Comparison of ENCODE assay signal across 28 cellular contexts in the genomic region with DNA sequence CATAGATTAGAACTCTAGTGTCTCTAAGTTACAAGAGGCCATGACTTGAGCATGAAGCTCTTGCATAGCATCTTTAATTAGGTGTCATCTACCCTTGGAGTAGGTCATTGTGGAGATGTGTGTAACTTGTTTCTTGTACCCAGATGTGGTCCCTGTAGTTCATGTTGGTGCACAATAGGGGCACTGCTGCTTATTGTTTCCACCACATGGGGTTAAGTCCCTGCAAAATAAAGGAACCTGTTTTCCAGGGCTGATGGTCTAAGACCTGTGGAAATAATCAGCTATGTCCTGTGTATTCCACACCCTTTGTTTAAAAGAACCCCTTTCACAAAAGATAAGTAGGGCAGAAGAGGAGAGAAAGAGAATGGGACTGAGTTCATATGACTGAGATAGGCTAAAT. TPM values are rescaled to one million over a fixed set of nuclear protein-coding genes. Genes with fewer than 3 reads are reported as not detected.
DNase-seq lines count a peak whose midpoint lies in the region; ATAC-seq, FAIRE-seq and TF ChIP-seq lines count a peak whose summit lies in the region.
"Had no signal": no experiment of that assay in that cellular context is flagged by ENCODE, and none has a peak within 500 bp of the region (broad histone marks: within the 10 kb centered on the region; RNA-seq: fewer than 3 reads in every experiment).

No MANE protein-coding gene starts in this region.

- no peaks in the 10 kb centered on the region for H3K79me2 ChIP-seq in GM23338 (replicated peaks; ENCODE audit: insufficient read depth)

- no peak for FAIRE-seq in D721Med (lab: Jason Lieb, UNC)
- FAIRE-seq: islet of Langerhans had no signal

- no peak overlapping the region for H3K4me3 Mint-ChIP-seq in GM23338
- H3K4me3 Mint-ChIP-seq: activated B cell treated with CpG ODN at 0.5 μM for 24 hours; activated CD4-positive, alpha-beta memory T cell treated with anti-CD3 and anti-CD28 coated beads, Interleukin-2, amount 10 ng/mL, durations not matched to agents 7 days and 5 days; activated T-cell treated with anti-CD3 and anti-CD28 coated beads, Interleukin-2, amount 50 U/mL, for 4 hours; stimulated activated effector memory CD8-positive, alpha-beta T cell treated with anti-CD3 and anti-CD28 coated beads, Interleukin-12 subunit alpha, Interleukin-12 subunit beta, amount 100 ng/mL, for 72 hours had no signal

- peaks cover 5% of the 10 kb centered on the region; the same call in 1 of the 2 replicates for H3K4me1 ChIP-seq in GM23338 (ENCODE audit: insufficient read depth)
- no peaks in the 10 kb centered on the region for H3K4me1 ChIP-seq in iPS DF 6.9 (ENCODE audit: control insufficient read depth, insufficient read depth, low read length)
- H3K4me1 ChIP-seq: ascending aorta, heart left ventricle had no signal

- no peaks in the 10 kb centered on the region for H3K9me3 Mint-ChIP-seq in GM23338
- H3K9me3 Mint-ChIP-seq: activated B cell treated with CpG ODN at 0.5 μM for 24 hours had no signal

- peak; percentile 69 for ATAC-seq in GM23338
- ATAC-seq in HG03025 (IDR thresholded peaks at IDR 0.05; ENCODE audit: low FRiP score, unreplicated experiment), result no peak
- ATAC-seq: activated T-cell treated with anti-CD3 and anti-CD28 coated beads, Interleukin-2, amount 50 U/mL, for 4 hours; heart left ventricle; right cardiac atrium; stimulated activated effector memory CD8-positive, alpha-beta T cell treated with anti-CD3 and anti-CD28 coated beads, Interleukin-12 subunit alpha, Interleukin-12 subunit beta, amount 100 ng/mL, for 72 hours had no signal

- H3F3A ChIP-seq in GM23338 (replicated peaks; ENCODE audit: low read depth), result no peaks in the 10 kb centered on the region

- H3K36me3 Mint-ChIP-seq in GM23338 (ENCODE audit: low read depth), result no peaks in the 10 kb centered on the region
- H3K36me3 Mint-ChIP-seq: stimulated activated effector memory CD8-positive, alpha-beta T cell treated with anti-CD3 and anti-CD28 coated beads, Interleukin-12 subunit alpha, Interleukin-12 subunit beta, amount 100 ng/mL, for 72 hours had no signal

- H3K36me3 ChIP-seq in GM23338 (ENCODE audit: insufficient read depth) (no peaks in the 10 kb centered on the region), iPS DF 6.9 (ENCODE audit: control insufficient read depth, insufficient read depth, low read length) (no peaks in the 10 kb centered on the region)
- H3K36me3 ChIP-seq: ascending aorta, thoracic aorta had no signal

- DNase-seq in D721Med (ENCODE audit: insufficient read length, low spot score) (no peak), GM23338 (ENCODE audit: low spot score) (peak; percentile 33), RPMI8226 (peak; percentile 40), iPS DF 6.9 (ENCODE audit: low read depth, low spot score) (peak; percentile 18), occipital lobe (lab: John Stamatoyannopoulos, UW) (no peak), NCI-H1092 treated with DMSO at 0.1 percent for 48 hours (lab: John Stamatoyannopoulos, UW) (no peak), COR-L47 (lab: John Stamatoyannopoulos, UW) (no peak)
- DNase-seq: activated B cell treated with CpG ODN at 0.5 μM for 24 hours; activated CD4-positive, alpha-beta memory T cell treated with anti-CD3 and anti-CD28 coated beads, Interleukin-2, amount 10 ng/mL, durations not matched to agents 7 days and 5 days; activated naive CD4-positive, alpha-beta T cell treated with anti-CD3 and anti-CD28 coated beads, Interleukin-2, amount 50 U/mL, for 16 hours; activated T-cell treated with anti-CD3 and anti-CD28 coated beads, Interleukin-2, amount 50 U/mL, for 4 hours; HCEC 1CT; heart left ventricle; MV-4-11; NCI-H2029 treated with DMSO at 0.1 percent for 48 hours; NCI-H510A treated with DMSO at 0.1 percent for 48 hours; PC-9; right cardiac atrium; stimulated activated CD4-positive, alpha-beta T cell treated with anti-CD3 and anti-CD28 coated beads, Interleukin-15, amount 100 ng/mL, for 24 hours had no signal

- no peak overlapping the region for H3K4me2 ChIP-seq in GM23338
- H3K4me2 ChIP-seq: PC-9 had no signal

- H3K27ac ChIP-seq in GM23338 (ENCODE audit: low read depth) (no peak overlapping the region), iPS DF 6.9 (ENCODE audit: low read length) (no peak overlapping the region)
- H3K27ac ChIP-seq: ascending aorta, heart left ventricle, PC-9, SK-N-MC, thoracic aorta had no signal

- H3K27me3 Mint-ChIP-seq in GM23338 (ENCODE audit: insufficient read depth, low read depth, poor library complexity), result no peaks in the 10 kb centered on the region
- H3K27me3 Mint-ChIP-seq: activated B cell treated with CpG ODN at 0.5 μM for 24 hours; activated CD4-positive, alpha-beta memory T cell treated with anti-CD3 and anti-CD28 coated beads, Interleukin-2, amount 10 ng/mL, durations not matched to agents 7 days and 5 days had no signal

- no peaks in the 10 kb centered on the region for H3K9me3 ChIP-seq in iPS DF 6.9 (ENCODE audit: control insufficient read depth, insufficient read depth, low read length)
- H3K9me3 ChIP-seq: ascending aorta, heart left ventricle, thoracic aorta had no signal

- H3K9me2 ChIP-seq in GM23338 (ENCODE audit: insufficient read depth), result no peaks in the 10 kb centered on the region

- peak; percentile 3 for TF ChIP-seq CTCF in D721Med (IDR thresholded peaks at IDR 0.05; ENCODE audit: insufficient read depth, missing control alignments)
- TF ChIP-seq CTCF in GM23338 (conservative IDR thresholded peaks at IDR 0.05; ENCODE audit: low read depth in 2 of 2), result peak; percentile 26 to 45

- peaks cover 5% of the 10 kb centered on the region for H3K4me1 Mint-ChIP-seq in GM23338
- H3K4me1 Mint-ChIP-seq: activated B cell treated with CpG ODN at 0.5 μM for 24 hours; activated CD4-positive, alpha-beta memory T cell treated with anti-CD3 and anti-CD28 coated beads, Interleukin-2, amount 10 ng/mL, durations not matched to agents 7 days and 5 days; stimulated activated effector memory CD8-positive, alpha-beta T cell treated with anti-CD3 and anti-CD28 coated beads, Interleukin-12 subunit alpha, Interleukin-12 subunit beta, amount 100 ng/mL, for 72 hours had no signal

- H3K27me3 ChIP-seq in GM23338 (ENCODE audit: insufficient read depth) (no peaks in the 10 kb centered on the region), iPS DF 6.9 (ENCODE audit: control insufficient read depth, insufficient read depth, low read length) (no peaks in the 10 kb centered on the region)
- H3K27me3 ChIP-seq: ascending aorta, heart left ventricle had no signal

- no peak overlapping the region for H3K27ac Mint-ChIP-seq in GM23338
- H3K27ac Mint-ChIP-seq: activated B cell treated with CpG ODN at 0.5 μM for 24 hours; stimulated activated effector memory CD8-positive, alpha-beta T cell treated with anti-CD3 and anti-CD28 coated beads, Interleukin-12 subunit alpha, Interleukin-12 subunit beta, amount 100 ng/mL, for 72 hours had no signal

- H2AFZ ChIP-seq in GM23338, result peak overlapping the region; percentile 21; the same call in 1 of the 2 replicates
- H2AFZ ChIP-seq: PC-9 had no signal

- H3K4me3 ChIP-seq in GM23338, result no peak overlapping the region
- no peak overlapping the region for H3K4me3 ChIP-seq in iPS DF 6.9 (ENCODE audit: low read length)
- H3K4me3 ChIP-seq: ascending aorta, heart left ventricle, lung, PC-9, SK-N-MC, thoracic aorta had no signal

- H4K20me1 ChIP-seq in GM23338 (replicated peaks; ENCODE audit: insufficient read depth), result no peaks in the 10 kb centered on the region

TF ChIP-seq in GM23338, 12 proteins besides CTCF, POLR2A, EP300 and RAD21:
- TF ChIP-seq EZH2 (IDR thresholded peaks at IDR 0.05; ENCODE audit: low read depth, unreplicated experiment), result no peak
- TF ChIP-seq, protein P1, sequence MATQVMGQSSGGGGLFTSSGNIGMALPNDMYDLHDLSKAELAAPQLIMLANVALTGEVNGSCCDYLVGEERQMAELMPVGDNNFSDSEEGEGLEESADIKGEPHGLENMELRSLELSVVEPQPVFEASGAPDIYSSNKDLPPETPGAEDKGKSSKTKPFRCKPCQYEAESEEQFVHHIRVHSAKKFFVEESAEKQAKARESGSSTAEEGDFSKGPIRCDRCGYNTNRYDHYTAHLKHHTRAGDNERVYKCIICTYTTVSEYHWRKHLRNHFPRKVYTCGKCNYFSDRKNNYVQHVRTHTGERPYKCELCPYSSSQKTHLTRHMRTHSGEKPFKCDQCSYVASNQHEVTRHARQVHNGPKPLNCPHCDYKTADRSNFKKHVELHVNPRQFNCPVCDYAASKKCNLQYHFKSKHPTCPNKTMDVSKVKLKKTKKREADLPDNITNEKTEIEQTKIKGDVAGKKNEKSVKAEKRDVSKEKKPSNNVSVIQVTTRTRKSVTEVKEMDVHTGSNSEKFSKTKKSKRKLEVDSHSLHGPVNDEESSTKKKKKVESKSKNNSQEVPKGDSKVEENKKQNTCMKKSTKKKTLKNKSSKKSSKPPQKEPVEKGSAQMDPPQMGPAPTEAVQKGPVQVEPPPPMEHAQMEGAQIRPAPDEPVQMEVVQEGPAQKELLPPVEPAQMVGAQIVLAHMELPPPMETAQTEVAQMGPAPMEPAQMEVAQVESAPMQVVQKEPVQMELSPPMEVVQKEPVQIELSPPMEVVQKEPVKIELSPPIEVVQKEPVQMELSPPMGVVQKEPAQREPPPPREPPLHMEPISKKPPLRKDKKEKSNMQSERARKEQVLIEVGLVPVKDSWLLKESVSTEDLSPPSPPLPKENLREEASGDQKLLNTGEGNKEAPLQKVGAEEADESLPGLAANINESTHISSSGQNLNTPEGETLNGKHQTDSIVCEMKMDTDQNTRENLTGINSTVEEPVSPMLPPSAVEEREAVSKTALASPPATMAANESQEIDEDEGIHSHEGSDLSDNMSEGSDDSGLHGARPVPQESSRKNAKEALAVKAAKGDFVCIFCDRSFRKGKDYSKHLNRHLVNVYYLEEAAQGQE (IDR thresholded peaks at IDR 0.05; ENCODE audit: unreplicated experiment), result no peak
- TF ChIP-seq NANOG (IDR thresholded peaks at IDR 0.05; ENCODE audit: borderline replicate concordance), result no peak
- TF ChIP-seq JUNB (IDR thresholded peaks at IDR 0.05; ENCODE audit: unreplicated experiment), result no peak
- no peak for TF ChIP-seq ZNF114 (CRISPR knock-in tag; IDR thresholded peaks at IDR 0.05)
- no peak for TF ChIP-seq CREB1 (CRISPR knock-in tag; IDR thresholded peaks at IDR 0.05; ENCODE audit: low read depth)
- TF ChIP-seq ZNF331 (CRISPR knock-in tag; IDR thresholded peaks at IDR 0.05; ENCODE audit: low read depth), result no peak
- TF ChIP-seq, protein P2, sequence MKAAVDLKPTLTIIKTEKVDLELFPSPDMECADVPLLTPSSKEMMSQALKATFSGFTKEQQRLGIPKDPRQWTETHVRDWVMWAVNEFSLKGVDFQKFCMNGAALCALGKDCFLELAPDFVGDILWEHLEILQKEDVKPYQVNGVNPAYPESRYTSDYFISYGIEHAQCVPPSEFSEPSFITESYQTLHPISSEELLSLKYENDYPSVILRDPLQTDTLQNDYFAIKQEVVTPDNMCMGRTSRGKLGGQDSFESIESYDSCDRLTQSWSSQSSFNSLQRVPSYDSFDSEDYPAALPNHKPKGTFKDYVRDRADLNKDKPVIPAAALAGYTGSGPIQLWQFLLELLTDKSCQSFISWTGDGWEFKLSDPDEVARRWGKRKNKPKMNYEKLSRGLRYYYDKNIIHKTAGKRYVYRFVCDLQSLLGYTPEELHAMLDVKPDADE (IDR thresholded peaks at IDR 0.05), result no peak

RNA-seq across cellular contexts. Expression of a gene that starts 28.6 kb away (rescaled TPM):
- 1.4 and 2.6 TPM in 2 replicates for total RNA-seq in GM23338 (2014; rRNA removed; shearing (Covaris generic))
- 0.23 and 0.33 TPM in 2 replicates for polyA plus RNA-seq in GM23338 (2016; fragmentation: Nextera tagmentation; extraction: Ambion mirVana)
- 94.5 TPM for total RNA-seq in occipital lobe
- total RNA-seq: activated B cell treated with CpG ODN at 0.5 μM for 24 hours; activated CD4-positive, alpha-beta memory T cell treated with anti-CD3 and anti-CD28 coated beads, Interleukin-2, amount 10 ng/mL, durations not matched to agents 7 days and 5 days; activated T-cell treated with anti-CD3 and anti-CD28 coated beads, Interleukin-2, amount 50 U/mL, for 4 hours; osteoblast; PC-9; T-helper 2 cell treated with Interferon-gamma antibody and Interleukin-4, amounts not matched to agents 100 ng/mL and 5 ng/mL, for 36 hours had no signal

Comparison
In these comparisons a context has a peak if more than half of its experiments do, and no peak if none do; other contexts are left out.
1. DNase-seq: peak in GM23338 (single experiment), RPMI8226 (single experiment) and iPS DF 6.9 (single experiment); none in D721Med (single experiment), occipital lobe (single experiment), NCI-H1092 treated with DMSO at 0.1 percent for 48 hours (single experiment) and COR-L47 (single experiment).
2. RNA of a gene that starts 28.6 kb away (total RNA-seq): 94.5 TPM in occipital lobe (single experiment); 1.4 to 2.6 TPM in GM23338; every median in the first group is over 10 times any median in the second.